1 cellular context compared by ENCODE assay signal in the genomic region with DNA sequence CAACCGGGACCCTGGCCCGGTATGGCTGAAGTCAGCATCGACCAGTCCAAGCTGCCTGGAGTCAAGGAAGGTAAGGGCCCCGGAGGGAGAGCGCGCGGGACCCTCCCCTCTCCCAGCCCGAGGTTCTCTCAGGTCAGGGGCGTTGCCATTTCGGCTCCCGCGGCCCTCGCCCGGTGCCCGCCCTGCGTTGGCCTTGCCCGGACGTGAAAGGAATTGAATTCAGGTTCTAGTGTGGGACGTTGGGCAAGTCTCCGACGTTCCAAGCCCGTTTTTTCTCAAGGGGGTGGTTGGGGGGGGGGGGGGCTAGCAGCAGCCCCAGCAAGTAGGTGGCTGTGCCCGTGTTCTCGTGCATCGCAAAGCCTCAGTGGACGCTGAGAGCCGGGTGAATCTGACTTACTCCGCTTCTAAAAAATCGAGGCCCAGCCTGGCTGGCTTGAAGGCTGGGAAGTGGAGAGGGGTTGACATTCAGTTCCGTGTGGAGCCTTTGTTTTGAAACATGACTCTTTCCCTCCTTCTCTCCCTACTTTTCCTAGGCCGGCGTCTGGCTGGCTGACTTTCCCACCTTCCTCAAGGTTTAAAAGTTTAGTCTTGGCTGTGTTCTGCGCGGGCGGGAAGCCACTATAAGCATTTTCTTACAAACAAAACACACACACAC.
TF ChIP-seq lines count a peak whose summit lies in the region.

No MANE protein-coding gene starts in this region.

TF ChIP-seq in HepG2, 621 proteins besides CTCF, POLR2A, EP300 and RAD21 (continued from another document and continues in another):
- TF ChIP-seq, protein P1, sequence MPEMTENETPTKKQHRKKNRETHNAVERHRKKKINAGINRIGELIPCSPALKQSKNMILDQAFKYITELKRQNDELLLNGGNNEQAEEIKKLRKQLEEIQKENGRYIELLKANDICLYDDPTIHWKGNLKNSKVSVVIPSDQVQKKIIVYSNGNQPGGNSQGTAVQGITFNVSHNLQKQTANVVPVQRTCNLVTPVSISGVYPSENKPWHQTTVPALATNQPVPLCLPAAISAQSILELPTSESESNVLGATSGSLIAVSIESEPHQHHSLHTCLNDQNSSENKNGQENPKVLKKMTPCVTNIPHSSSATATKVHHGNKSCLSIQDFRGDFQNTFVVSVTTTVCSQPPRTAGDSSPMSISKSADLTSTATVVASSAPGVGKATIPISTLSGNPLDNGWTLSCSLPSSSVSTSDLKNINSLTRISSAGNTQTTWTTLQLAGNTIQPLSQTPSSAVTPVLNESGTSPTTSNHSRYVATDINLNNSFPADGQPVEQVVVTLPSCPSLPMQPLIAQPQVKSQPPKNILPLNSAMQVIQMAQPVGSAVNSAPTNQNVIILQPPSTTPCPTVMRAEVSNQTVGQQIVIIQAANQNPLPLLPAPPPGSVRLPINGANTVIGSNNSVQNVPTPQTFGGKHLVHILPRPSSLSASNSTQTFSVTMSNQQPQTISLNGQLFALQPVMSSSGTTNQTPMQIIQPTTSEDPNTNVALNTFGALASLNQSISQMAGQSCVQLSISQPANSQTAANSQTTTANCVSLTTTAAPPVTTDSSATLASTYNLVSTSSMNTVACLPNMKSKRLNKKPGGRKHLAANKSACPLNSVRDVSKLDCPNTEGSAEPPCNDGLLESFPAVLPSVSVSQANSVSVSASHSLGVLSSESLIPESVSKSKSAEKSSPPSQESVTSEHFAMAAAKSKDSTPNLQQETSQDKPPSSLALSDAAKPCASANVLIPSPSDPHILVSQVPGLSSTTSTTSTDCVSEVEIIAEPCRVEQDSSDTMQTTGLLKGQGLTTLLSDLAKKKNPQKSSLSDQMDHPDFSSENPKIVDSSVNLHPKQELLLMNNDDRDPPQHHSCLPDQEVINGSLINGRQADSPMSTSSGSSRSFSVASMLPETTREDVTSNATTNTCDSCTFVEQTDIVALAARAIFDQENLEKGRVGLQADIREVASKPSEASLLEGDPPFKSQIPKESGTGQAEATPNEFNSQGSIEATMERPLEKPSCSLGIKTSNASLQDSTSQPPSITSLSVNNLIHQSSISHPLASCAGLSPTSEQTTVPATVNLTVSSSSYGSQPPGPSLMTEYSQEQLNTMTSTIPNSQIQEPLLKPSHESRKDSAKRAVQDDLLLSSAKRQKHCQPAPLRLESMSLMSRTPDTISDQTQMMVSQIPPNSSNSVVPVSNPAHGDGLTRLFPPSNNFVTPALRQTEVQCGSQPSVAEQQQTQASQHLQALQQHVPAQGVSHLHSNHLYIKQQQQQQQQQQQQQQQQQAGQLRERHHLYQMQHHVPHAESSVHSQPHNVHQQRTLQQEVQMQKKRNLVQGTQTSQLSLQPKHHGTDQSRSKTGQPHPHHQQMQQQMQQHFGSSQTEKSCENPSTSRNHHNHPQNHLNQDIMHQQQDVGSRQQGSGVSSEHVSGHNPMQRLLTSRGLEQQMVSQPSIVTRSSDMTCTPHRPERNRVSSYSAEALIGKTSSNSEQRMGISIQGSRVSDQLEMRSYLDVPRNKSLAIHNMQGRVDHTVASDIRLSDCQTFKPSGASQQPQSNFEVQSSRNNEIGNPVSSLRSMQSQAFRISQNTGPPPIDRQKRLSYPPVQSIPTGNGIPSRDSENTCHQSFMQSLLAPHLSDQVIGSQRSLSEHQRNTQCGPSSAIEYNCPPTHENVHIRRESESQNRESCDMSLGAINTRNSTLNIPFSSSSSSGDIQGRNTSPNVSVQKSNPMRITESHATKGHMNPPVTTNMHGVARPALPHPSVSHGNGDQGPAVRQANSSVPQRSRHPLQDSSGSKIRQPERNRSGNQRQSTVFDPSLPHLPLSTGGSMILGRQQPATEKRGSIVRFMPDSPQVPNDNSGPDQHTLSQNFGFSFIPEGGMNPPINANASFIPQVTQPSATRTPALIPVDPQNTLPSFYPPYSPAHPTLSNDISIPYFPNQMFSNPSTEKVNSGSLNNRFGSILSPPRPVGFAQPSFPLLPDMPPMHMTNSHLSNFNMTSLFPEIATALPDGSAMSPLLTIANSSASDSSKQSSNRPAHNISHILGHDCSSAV (CRISPR knock-in tag; IDR thresholded peaks at IDR 0.05; ENCODE audit: borderline replicate concordance), result no peak
- TF ChIP-seq, protein P2, sequence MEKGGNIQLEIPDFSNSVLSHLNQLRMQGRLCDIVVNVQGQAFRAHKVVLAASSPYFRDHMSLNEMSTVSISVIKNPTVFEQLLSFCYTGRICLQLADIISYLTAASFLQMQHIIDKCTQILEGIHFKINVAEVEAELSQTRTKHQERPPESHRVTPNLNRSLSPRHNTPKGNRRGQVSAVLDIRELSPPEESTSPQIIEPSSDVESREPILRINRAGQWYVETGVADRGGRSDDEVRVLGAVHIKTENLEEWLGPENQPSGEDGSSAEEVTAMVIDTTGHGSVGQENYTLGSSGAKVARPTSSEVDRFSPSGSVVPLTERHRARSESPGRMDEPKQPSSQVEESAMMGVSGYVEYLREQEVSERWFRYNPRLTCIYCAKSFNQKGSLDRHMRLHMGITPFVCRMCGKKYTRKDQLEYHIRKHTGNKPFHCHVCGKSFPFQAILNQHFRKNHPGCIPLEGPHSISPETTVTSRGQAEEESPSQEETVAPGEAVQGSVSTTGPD (CRISPR knock-in tag; IDR thresholded peaks at IDR 0.05), result no peak
- TF ChIP-seq BRD4 (CRISPR knock-in tag; IDR thresholded peaks at IDR 0.05), result no peak
- no peak for TF ChIP-seq KLF13 (CRISPR knock-in tag; IDR thresholded peaks at IDR 0.05)
- TF ChIP-seq MEIS1 (CRISPR knock-in tag; IDR thresholded peaks at IDR 0.05; ENCODE audit: borderline replicate concordance), result 0 out of 2 replicates have a peak, but pooled peaks have one; percentile 28
- TF ChIP-seq THYN1 (CRISPR knock-in tag; IDR thresholded peaks at IDR 0.05; ENCODE audit: borderline replicate concordance, low read depth), result no peak
- TF ChIP-seq, protein P3, sequence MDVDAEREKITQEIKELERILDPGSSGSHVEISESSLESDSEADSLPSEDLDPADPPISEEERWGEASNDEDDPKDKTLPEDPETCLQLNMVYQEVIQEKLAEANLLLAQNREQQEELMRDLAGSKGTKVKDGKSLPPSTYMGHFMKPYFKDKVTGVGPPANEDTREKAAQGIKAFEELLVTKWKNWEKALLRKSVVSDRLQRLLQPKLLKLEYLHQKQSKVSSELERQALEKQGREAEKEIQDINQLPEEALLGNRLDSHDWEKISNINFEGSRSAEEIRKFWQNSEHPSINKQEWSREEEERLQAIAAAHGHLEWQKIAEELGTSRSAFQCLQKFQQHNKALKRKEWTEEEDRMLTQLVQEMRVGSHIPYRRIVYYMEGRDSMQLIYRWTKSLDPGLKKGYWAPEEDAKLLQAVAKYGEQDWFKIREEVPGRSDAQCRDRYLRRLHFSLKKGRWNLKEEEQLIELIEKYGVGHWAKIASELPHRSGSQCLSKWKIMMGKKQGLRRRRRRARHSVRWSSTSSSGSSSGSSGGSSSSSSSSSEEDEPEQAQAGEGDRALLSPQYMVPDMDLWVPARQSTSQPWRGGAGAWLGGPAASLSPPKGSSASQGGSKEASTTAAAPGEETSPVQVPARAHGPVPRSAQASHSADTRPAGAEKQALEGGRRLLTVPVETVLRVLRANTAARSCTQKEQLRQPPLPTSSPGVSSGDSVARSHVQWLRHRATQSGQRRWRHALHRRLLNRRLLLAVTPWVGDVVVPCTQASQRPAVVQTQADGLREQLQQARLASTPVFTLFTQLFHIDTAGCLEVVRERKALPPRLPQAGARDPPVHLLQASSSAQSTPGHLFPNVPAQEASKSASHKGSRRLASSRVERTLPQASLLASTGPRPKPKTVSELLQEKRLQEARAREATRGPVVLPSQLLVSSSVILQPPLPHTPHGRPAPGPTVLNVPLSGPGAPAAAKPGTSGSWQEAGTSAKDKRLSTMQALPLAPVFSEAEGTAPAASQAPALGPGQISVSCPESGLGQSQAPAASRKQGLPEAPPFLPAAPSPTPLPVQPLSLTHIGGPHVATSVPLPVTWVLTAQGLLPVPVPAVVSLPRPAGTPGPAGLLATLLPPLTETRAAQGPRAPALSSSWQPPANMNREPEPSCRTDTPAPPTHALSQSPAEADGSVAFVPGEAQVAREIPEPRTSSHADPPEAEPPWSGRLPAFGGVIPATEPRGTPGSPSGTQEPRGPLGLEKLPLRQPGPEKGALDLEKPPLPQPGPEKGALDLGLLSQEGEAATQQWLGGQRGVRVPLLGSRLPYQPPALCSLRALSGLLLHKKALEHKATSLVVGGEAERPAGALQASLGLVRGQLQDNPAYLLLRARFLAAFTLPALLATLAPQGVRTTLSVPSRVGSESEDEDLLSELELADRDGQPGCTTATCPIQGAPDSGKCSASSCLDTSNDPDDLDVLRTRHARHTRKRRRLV (CRISPR knock-in tag; IDR thresholded peaks at IDR 0.05), result no peak
- TF ChIP-seq, protein P4, sequence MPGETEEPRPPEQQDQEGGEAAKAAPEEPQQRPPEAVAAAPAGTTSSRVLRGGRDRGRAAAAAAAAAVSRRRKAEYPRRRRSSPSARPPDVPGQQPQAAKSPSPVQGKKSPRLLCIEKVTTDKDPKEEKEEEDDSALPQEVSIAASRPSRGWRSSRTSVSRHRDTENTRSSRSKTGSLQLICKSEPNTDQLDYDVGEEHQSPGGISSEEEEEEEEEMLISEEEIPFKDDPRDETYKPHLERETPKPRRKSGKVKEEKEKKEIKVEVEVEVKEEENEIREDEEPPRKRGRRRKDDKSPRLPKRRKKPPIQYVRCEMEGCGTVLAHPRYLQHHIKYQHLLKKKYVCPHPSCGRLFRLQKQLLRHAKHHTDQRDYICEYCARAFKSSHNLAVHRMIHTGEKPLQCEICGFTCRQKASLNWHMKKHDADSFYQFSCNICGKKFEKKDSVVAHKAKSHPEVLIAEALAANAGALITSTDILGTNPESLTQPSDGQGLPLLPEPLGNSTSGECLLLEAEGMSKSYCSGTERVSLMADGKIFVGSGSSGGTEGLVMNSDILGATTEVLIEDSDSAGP (CRISPR knock-in tag; IDR thresholded peaks at IDR 0.05; ENCODE audit: borderline replicate concordance), result peak; percentile 77; the same call in 1 of the 2 replicates
- TF ChIP-seq ZNF605 (CRISPR knock-in tag; IDR thresholded peaks at IDR 0.05), result 0 out of 2 replicates have a peak, but pooled peaks have one; percentile 26
- TF ChIP-seq ZNF136 (CRISPR knock-in tag; IDR thresholded peaks at IDR 0.05; ENCODE audit: low read depth), result no peak
- no peak for TF ChIP-seq SAP130 (CRISPR knock-in tag; IDR thresholded peaks at IDR 0.05; ENCODE audit: low read depth)
- TF ChIP-seq TBX3 (IDR thresholded peaks at IDR 0.05; ENCODE audit: borderline replicate concordance), result no peak
- TF ChIP-seq ZNF713 (CRISPR knock-in tag; IDR thresholded peaks at IDR 0.05), result no peak
- TF ChIP-seq RBFOX2 (IDR thresholded peaks at IDR 0.05; ENCODE audit: low read depth, low read length), result peak; percentile 74
- TF ChIP-seq AKAP8 (CRISPR knock-in tag; IDR thresholded peaks at IDR 0.05), result no peak
- no peak for TF ChIP-seq HHEX (CRISPR knock-in tag; IDR thresholded peaks at IDR 0.05)
- TF ChIP-seq ZNF260 (CRISPR knock-in tag; IDR thresholded peaks at IDR 0.05; ENCODE audit: borderline replicate concordance, low read depth), result no peak
- no peak for TF ChIP-seq U2AF2 (IDR thresholded peaks at IDR 0.05; ENCODE audit: low read depth, low read length)
- 0 out of 2 replicates have a peak, but pooled peaks have one; percentile 11 for TF ChIP-seq ZNF790 (CRISPR knock-in tag; IDR thresholded peaks at IDR 0.05; ENCODE audit: borderline replicate concordance)
- TF ChIP-seq, protein P5, sequence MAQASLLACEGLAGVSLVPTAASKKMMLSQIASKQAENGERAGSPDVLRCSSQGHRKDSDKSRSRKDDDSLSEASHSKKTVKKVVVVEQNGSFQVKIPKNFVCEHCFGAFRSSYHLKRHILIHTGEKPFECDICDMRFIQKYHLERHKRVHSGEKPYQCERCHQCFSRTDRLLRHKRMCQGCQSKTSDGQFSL (CRISPR knock-in tag; IDR thresholded peaks at IDR 0.05), result peak; percentile 60; the same call in 1 of the 2 replicates
- TF ChIP-seq, protein P6, sequence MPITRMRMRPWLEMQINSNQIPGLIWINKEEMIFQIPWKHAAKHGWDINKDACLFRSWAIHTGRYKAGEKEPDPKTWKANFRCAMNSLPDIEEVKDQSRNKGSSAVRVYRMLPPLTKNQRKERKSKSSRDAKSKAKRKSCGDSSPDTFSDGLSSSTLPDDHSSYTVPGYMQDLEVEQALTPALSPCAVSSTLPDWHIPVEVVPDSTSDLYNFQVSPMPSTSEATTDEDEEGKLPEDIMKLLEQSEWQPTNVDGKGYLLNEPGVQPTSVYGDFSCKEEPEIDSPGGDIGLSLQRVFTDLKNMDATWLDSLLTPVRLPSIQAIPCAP (CRISPR knock-in tag; IDR thresholded peaks at IDR 0.05; ENCODE audit: low read depth), result no peak
- TF ChIP-seq ZNF264 (CRISPR knock-in tag; IDR thresholded peaks at IDR 0.05), result no peak
- no peak for TF ChIP-seq ZNF614 (CRISPR knock-in tag; IDR thresholded peaks at IDR 0.05; ENCODE audit: borderline replicate concordance)
- TF ChIP-seq RORA (CRISPR knock-in tag; IDR thresholded peaks at IDR 0.05), result no peak
- TF ChIP-seq ZNF549 (CRISPR knock-in tag; IDR thresholded peaks at IDR 0.05), result no peak
- no peak for TF ChIP-seq ADNP (CRISPR knock-in tag; IDR thresholded peaks at IDR 0.05)
- TF ChIP-seq ZSCAN20 (CRISPR knock-in tag; IDR thresholded peaks at IDR 0.05; ENCODE audit: borderline replicate concordance), result 0 out of 2 replicates have a peak, but pooled peaks have one; percentile 46
- TF ChIP-seq KLF16 (CRISPR knock-in tag; IDR thresholded peaks at IDR 0.05), result no peak
- TF ChIP-seq CBFB (CRISPR knock-in tag; IDR thresholded peaks at IDR 0.05), result no peak
- no peak for TF ChIP-seq NR2C2 (CRISPR knock-in tag; IDR thresholded peaks at IDR 0.05; ENCODE audit: borderline replicate concordance)
- no peak for TF ChIP-seq FOSL1 (CRISPR knock-in tag; IDR thresholded peaks at IDR 0.05; ENCODE audit: borderline replicate concordance)
- no peak for TF ChIP-seq ZNF589 (CRISPR knock-in tag; conservative IDR thresholded peaks at IDR 0.05)
- no peak for TF ChIP-seq KAT2B (IDR thresholded peaks at IDR 0.05; ENCODE audit: borderline replicate concordance, low read depth, low read length)
- TF ChIP-seq ZNF121 (CRISPR knock-in tag; IDR thresholded peaks at IDR 0.05), result no peak
- TF ChIP-seq TCF12 (IDR thresholded peaks at IDR 0.05), result no peak
- no peak for TF ChIP-seq TCF12 (CRISPR knock-in tag; IDR thresholded peaks at IDR 0.05)
- no peak for TF ChIP-seq GATAD2A (CRISPR knock-in tag; IDR thresholded peaks at IDR 0.05)
- no peak for TF ChIP-seq ZNF678 (CRISPR knock-in tag; IDR thresholded peaks at IDR 0.05)
- no peak for TF ChIP-seq THAP11 (CRISPR knock-in tag; IDR thresholded peaks at IDR 0.05)
- TF ChIP-seq, protein P7, sequence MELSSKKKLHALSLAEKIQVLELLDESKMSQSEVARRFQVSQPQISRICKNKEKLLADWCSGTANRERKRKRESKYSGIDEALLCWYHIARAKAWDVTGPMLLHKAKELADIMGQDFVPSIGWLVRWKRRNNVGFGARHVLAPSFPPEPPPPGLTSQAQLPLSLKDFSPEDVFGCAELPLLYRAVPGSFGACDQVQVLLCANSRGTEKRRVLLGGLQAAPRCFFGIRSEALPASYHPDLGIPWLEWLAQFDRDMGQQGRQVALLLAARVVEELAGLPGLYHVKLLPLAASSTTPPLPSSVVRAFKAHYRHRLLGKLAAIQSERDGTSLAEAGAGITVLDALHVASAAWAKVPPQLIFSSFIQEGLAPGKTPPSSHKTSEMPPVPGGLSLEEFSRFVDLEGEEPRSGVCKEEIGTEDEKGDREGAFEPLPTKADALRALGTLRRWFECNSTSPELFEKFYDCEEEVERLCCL (CRISPR knock-in tag; IDR thresholded peaks at IDR 0.05; ENCODE audit: borderline replicate concordance), result no peak; the same call in 1 of the 2 replicates
- TF ChIP-seq, protein P8, sequence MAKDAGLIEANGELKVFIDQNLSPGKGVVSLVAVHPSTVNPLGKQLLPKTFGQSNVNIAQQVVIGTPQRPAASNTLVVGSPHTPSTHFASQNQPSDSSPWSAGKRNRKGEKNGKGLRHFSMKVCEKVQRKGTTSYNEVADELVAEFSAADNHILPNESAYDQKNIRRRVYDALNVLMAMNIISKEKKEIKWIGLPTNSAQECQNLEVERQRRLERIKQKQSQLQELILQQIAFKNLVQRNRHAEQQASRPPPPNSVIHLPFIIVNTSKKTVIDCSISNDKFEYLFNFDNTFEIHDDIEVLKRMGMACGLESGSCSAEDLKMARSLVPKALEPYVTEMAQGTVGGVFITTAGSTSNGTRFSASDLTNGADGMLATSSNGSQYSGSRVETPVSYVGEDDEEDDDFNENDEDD (CRISPR knock-in tag; IDR thresholded peaks at IDR 0.05; ENCODE audit: borderline replicate concordance), result no peak
